In the genomic region with DNA sequence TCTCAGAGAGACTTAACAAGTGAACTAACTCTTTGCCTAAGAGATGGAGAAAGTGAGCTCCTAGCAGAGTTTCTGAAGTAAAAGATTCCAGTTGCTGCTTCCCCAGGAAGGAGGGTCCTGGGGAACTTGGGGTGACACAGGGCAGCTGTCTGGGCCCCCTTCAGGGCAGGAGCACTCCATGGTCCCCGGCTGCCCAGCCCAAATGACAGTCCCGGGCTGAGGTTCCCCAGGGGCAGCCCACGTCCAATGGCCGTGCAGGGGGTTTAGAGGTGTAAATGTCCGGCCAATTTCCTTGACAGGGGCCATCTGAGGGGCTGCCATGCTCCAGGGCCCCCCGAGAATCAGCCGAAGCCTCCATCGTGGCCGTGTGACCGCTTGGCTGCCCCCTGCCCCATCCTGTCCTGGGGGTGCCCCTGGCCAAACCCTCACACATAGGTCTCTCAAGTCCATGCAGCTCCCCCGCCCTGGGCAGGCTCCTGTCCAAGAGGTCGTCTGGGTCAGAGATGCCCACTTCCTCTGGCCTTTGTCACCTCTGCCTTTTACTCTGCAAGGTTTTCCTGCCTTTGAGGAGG, we compare ENCODE assay signal across 38 cellular contexts. TPM values are rescaled to one million over a fixed set of nuclear protein-coding genes. Genes with fewer than 3 reads are reported as not detected.
"Had no signal": no experiment of that assay in that cellular context is flagged by ENCODE, and none has a peak within 500 bp of the region (broad histone marks: within the 10 kb centered on the region; RNA-seq: fewer than 3 reads in every experiment).

No MANE protein-coding gene starts in this region.

- H3K4me1 ChIP-seq: colonic mucosa had no signal

- H3K9me3 ChIP-seq: adrenal gland, body of pancreas, colonic mucosa, esophagus squamous epithelium, gastroesophageal sphincter had no signal

- H3K4me3 Mint-ChIP-seq: activated B cell treated with CpG ODN at 0.5 μM for 24 hours; activated CD4-positive, alpha-beta memory T cell treated with anti-CD3 and anti-CD28 coated beads for 36 hours; activated CD8-positive, alpha-beta memory T cell treated with anti-CD3 and anti-CD28 coated beads, Interleukin-2, amount 10 ng/mL, durations not matched to agents 7 days and 5 days; activated CD8-positive, alpha-beta T cell treated with anti-CD3 and anti-CD28 coated beads, Interleukin-2, amount 10 ng/mL, durations not matched to agents 7 days and 5 days; activated naive CD4-positive, alpha-beta T cell treated with anti-CD3 and anti-CD28 coated beads for 36 hours; activated naive CD4-positive, alpha-beta T cell treated with anti-CD3 and anti-CD28 coated beads, Interleukin-2, amount 50 U/mL, for 24 hours; activated naive CD8-positive, alpha-beta T cell treated with anti-CD3 and anti-CD28 coated beads for 36 hours; activated naive CD8-positive, alpha-beta T cell treated with anti-CD3 and anti-CD28 coated beads, Interleukin-2, amount 50 U/mL, for 24 hours; activated T-helper 1 cell treated with anti-CD3 and anti-CD28 coated beads, Interleukin-12 subunit alpha, Interleukin-12 subunit beta, Interleukin-2, Interleukin-4 antibody, amounts not matched to agents 30 ng/mL and 10 ng/mL and 1 ng/mL, durations not matched to agents 14 hours and 24 hours and 36 hours; T-helper 17 cell; T-helper 2 cell treated with Interferon-gamma antibody and Interleukin-4, amounts not matched to agents 5 μg/mL and 100 μg/mL, for 36 hours had no signal

- H3K36me3 ChIP-seq: adrenal gland, colonic mucosa, esophagus squamous epithelium, gastroesophageal sphincter, WERI-Rb-1 had no signal

- DNase-seq: activated B cell treated with CpG ODN at 0.5 μM for 24 hours; activated CD8-positive, alpha-beta memory T cell treated with anti-CD3 and anti-CD28 coated beads, Interleukin-2, amount 10 ng/mL, durations not matched to agents 7 days and 5 days; activated CD8-positive, alpha-beta memory T cell treated with anti-CD3 and anti-CD28 coated beads, Interleukin-2, amount 50 U/mL, for 4 hours; activated CD8-positive, alpha-beta T cell treated with anti-CD3 and anti-CD28 coated beads, Interleukin-2, amount 10 ng/mL, durations not matched to agents 7 days and 5 days; activated effector memory CD4-positive, alpha-beta T cell treated with anti-CD3 and anti-CD28 coated beads, Interleukin-2, amount 50 U/mL, for 16 hours; activated naive CD4-positive, alpha-beta T cell treated with anti-CD3 and anti-CD28 coated beads for 36 hours; activated naive CD8-positive, alpha-beta T cell treated with anti-CD3 and anti-CD28 coated beads for 36 hours; activated T-cell treated with anti-CD3 and anti-CD28 coated beads, Interleukin-2, amount 50 U/mL, for 1 hour; adrenal gland; aorta; body of pancreas; central memory CD4-positive, alpha-beta T cell; cerebellar nuclear complex; colonic mucosa; effector CD8-positive, alpha-beta T cell; esophagus squamous epithelium; foreskin melanocyte; T-helper 1 cell; T-helper 17 cell; T1000 had no signal

- H3K27ac ChIP-seq: adrenal gland, body of pancreas, colonic mucosa, epithelial cell of prostate, esophagus squamous epithelium, gastroesophageal sphincter, WERI-Rb-1 had no signal

- H3K27me3 ChIP-seq: adrenal gland, body of pancreas, colonic mucosa, esophagus squamous epithelium had no signal

- H3K27ac Mint-ChIP-seq: activated B cell treated with CpG ODN at 0.5 μM for 24 hours; activated CD4-positive, alpha-beta memory T cell treated with anti-CD3 and anti-CD28 coated beads for 36 hours; activated CD8-positive, alpha-beta memory T cell treated with anti-CD3 and anti-CD28 coated beads, Interleukin-2, amount 10 ng/mL, durations not matched to agents 7 days and 5 days; activated CD8-positive, alpha-beta T cell treated with anti-CD3 and anti-CD28 coated beads, Interleukin-2, amount 10 ng/mL, durations not matched to agents 7 days and 5 days; activated naive CD4-positive, alpha-beta T cell treated with anti-CD3 and anti-CD28 coated beads for 36 hours; activated naive CD4-positive, alpha-beta T cell treated with anti-CD3 and anti-CD28 coated beads, Interleukin-2, amount 50 U/mL, for 24 hours; activated naive CD8-positive, alpha-beta T cell treated with anti-CD3 and anti-CD28 coated beads for 36 hours; activated naive CD8-positive, alpha-beta T cell treated with anti-CD3 and anti-CD28 coated beads, Interleukin-2, amount 50 U/mL, for 24 hours; activated T-helper 1 cell treated with anti-CD3 and anti-CD28 coated beads, Interleukin-12 subunit alpha, Interleukin-12 subunit beta, Interleukin-2, Interleukin-4 antibody, amounts not matched to agents 30 ng/mL and 10 ng/mL and 1 ng/mL, durations not matched to agents 14 hours and 24 hours and 36 hours; activated T-helper 2 cell treated with anti-CD3 and anti-CD28 coated beads, Interferon-gamma antibody, Interleukin-2, Interleukin-4, amounts not matched to agents 10 μg/mL and 5 μg/mL and 100 μg/mL, durations not matched to agents 14 hours and 24 hours and 36 hours; T-helper 17 cell; T-helper 2 cell treated with Interferon-gamma antibody and Interleukin-4, amounts not matched to agents 5 μg/mL and 100 μg/mL, for 36 hours had no signal

- H3K9me3 Mint-ChIP-seq: activated B cell treated with CpG ODN at 0.5 μM for 24 hours; activated CD4-positive, alpha-beta memory T cell treated with anti-CD3 and anti-CD28 coated beads for 36 hours; activated naive CD4-positive, alpha-beta T cell treated with anti-CD3 and anti-CD28 coated beads for 36 hours; activated naive CD4-positive, alpha-beta T cell treated with anti-CD3 and anti-CD28 coated beads, Interleukin-2, amount 50 U/mL, for 24 hours; activated naive CD8-positive, alpha-beta T cell treated with anti-CD3 and anti-CD28 coated beads for 36 hours; activated naive CD8-positive, alpha-beta T cell treated with anti-CD3 and anti-CD28 coated beads, Interleukin-2, amount 50 U/mL, for 24 hours; activated T-helper 1 cell treated with anti-CD3 and anti-CD28 coated beads, Interleukin-12 subunit alpha, Interleukin-12 subunit beta, Interleukin-2, Interleukin-4 antibody, amounts not matched to agents 30 ng/mL and 10 ng/mL and 1 ng/mL, durations not matched to agents 14 hours and 24 hours and 36 hours; activated T-helper 2 cell treated with anti-CD3 and anti-CD28 coated beads, Interferon-gamma antibody, Interleukin-2, Interleukin-4, amounts not matched to agents 10 μg/mL and 5 μg/mL and 100 μg/mL, durations not matched to agents 14 hours and 24 hours and 36 hours; T-helper 2 cell treated with Interferon-gamma antibody and Interleukin-4, amounts not matched to agents 5 μg/mL and 100 μg/mL, for 36 hours had no signal

- FAIRE-seq: endometrium, endothelial cell of umbilical vein had no signal

- H3K36me3 Mint-ChIP-seq: activated CD8-positive, alpha-beta memory T cell treated with anti-CD3 and anti-CD28 coated beads, Interleukin-2, amount 10 ng/mL, durations not matched to agents 7 days and 5 days; activated naive CD4-positive, alpha-beta T cell treated with anti-CD3 and anti-CD28 coated beads, Interleukin-2, amount 50 U/mL, for 24 hours; activated naive CD8-positive, alpha-beta T cell treated with anti-CD3 and anti-CD28 coated beads for 36 hours had no signal

- ATAC-seq: activated CD4-positive, CD25-positive, alpha-beta regulatory T cell treated with anti-CD3 and anti-CD28 coated beads, Interleukin-2, amount 50 U/mL, for 24 hours; activated CD8-positive, alpha-beta T cell treated with anti-CD3 and anti-CD28 coated beads, Interleukin-2, amount 10 ng/mL, durations not matched to agents 7 days and 5 days; activated naive CD8-positive, alpha-beta T cell treated with anti-CD3 and anti-CD28 coated beads, Interleukin-2, amount 50 U/mL, for 24 hours; body of pancreas; gastroesophageal sphincter had no signal

- H3K27me3 Mint-ChIP-seq: T-helper 17 cell had no signal

- H3K4me3 ChIP-seq: adrenal gland, body of pancreas, colonic mucosa, esophagus squamous epithelium, gastroesophageal sphincter had no signal

RNA-seq across cellular contexts. Expression of a gene that starts 5.5 kb away (rescaled TPM):
- total RNA-seq: activated CD8-positive, alpha-beta T cell treated with anti-CD3 and anti-CD28 coated beads, Interleukin-2, amount 10 ng/mL, durations not matched to agents 7 days and 5 days had no signal

RNA-seq across cellular contexts. Expression of a gene that starts 47.2 kb away (rescaled TPM):
- total RNA-seq: activated B cell treated with CpG ODN at 0.5 μM for 24 hours; activated CD4-positive, alpha-beta memory T cell treated with anti-CD3 and anti-CD28 coated beads for 36 hours; activated CD8-positive, alpha-beta memory T cell treated with anti-CD3 and anti-CD28 coated beads for 36 hours; activated CD8-positive, alpha-beta memory T cell treated with anti-CD3 and anti-CD28 coated beads, Interleukin-2, amount 10 ng/mL, durations not matched to agents 7 days and 5 days; activated CD8-positive, alpha-beta T cell treated with anti-CD3 and anti-CD28 coated beads, Interleukin-2, amount 10 ng/mL, durations not matched to agents 7 days and 5 days; activated naive CD8-positive, alpha-beta T cell treated with anti-CD3 and anti-CD28 coated beads for 36 hours; activated T-helper 1 cell treated with anti-CD3 and anti-CD28 coated beads, Interleukin-12 subunit alpha, Interleukin-12 subunit beta, Interleukin-2, Interleukin-4 antibody, amounts not matched to agents 30 ng/mL and 10 ng/mL and 1 ng/mL, durations not matched to agents 14 hours and 24 hours and 36 hours; activated T-helper 2 cell treated with anti-CD3 and anti-CD28 coated beads, Interferon-gamma antibody, Interleukin-2, Interleukin-4, amounts not matched to agents 10 μg/mL and 5 μg/mL and 100 μg/mL, durations not matched to agents 14 hours and 24 hours and 36 hours; adrenal gland; body of pancreas; colonic mucosa; dermis microvascular lymphatic vessel endothelial cell; endothelial cell of umbilical vein; esophagus squamous epithelium; fibroblast of lung; fibroblast of villous mesenchyme; gastroesophageal sphincter; glomerular endothelial cell; T-helper 17 cell had no signal
- polyA plus RNA-seq: adrenal gland, aorta, endothelial cell of umbilical vein, esophagus, fibroblast of lung had no signal
